Comparison of ENCODE assay signal across 36 cellular contexts in genomic region chr2:19139386-19139785, GRCh38.
"Had no signal": no experiment of that assay in that cellular context is flagged by ENCODE, and none has a peak within 500 bp of the region (broad histone marks: within the 10 kb centered on the region; RNA-seq: fewer than 3 reads in every experiment).

No MANE protein-coding gene starts in this region.

- H3K4me3 Mint-ChIP-seq: activated B cell treated with CpG ODN at 0.5 μM for 24 hours; activated CD4-positive, alpha-beta memory T cell treated with anti-CD3 and anti-CD28 coated beads for 36 hours; activated CD4-positive, alpha-beta T cell treated with anti-CD3 and anti-CD28 coated beads, Interleukin-2, amount 10 ng/mL, durations not matched to agents 24 days and 14 days; activated CD8-positive, alpha-beta T cell treated with anti-CD3 and anti-CD28 coated beads for 36 hours; activated naive CD4-positive, alpha-beta T cell treated with anti-CD3 and anti-CD28 coated beads for 36 hours; activated naive CD8-positive, alpha-beta T cell treated with anti-CD3 and anti-CD28 coated beads for 36 hours; activated T-cell treated with anti-CD3 and anti-CD28 coated beads, Interleukin-2, amount 50 U/mL, for 4 hours; activated T-cell treated with anti-CD3 and anti-CD28 coated beads, Interleukin-2, amount 50 U/mL, for 72 hours; activated T-helper 1 cell treated with anti-CD3 and anti-CD28 coated beads, Interleukin-12 subunit alpha, Interleukin-12 subunit beta, Interleukin-2, Interleukin-4 antibody, amounts not matched to agents 30 ng/mL and 10 ng/mL and 1 ng/mL, durations not matched to agents 14 hours and 24 hours and 36 hours; activated T-helper 17 cell treated with anti-CD3 and anti-CD28 coated beads, Interleukin-2, amount 50 U/mL, for 72 hours; T-helper 1 cell treated with Interleukin-12 subunit alpha and Interleukin-12 subunit beta and Interleukin-4 antibody, amounts not matched to agents 30 μg/mL and 1 μg/mL, for 36 hours; T-helper 2 cell treated with Interferon-gamma antibody and Interleukin-4, amounts not matched to agents 5 μg/mL and 100 μg/mL, for 36 hours had no signal

- H3K27me3 Mint-ChIP-seq: activated B cell treated with CpG ODN at 0.5 μM for 24 hours; activated CD4-positive, alpha-beta memory T cell treated with anti-CD3 and anti-CD28 coated beads for 36 hours; activated CD4-positive, alpha-beta T cell treated with anti-CD3 and anti-CD28 coated beads, Interleukin-2, amount 10 ng/mL, durations not matched to agents 24 days and 14 days; activated naive CD8-positive, alpha-beta T cell treated with anti-CD3 and anti-CD28 coated beads for 36 hours; activated T-helper 17 cell treated with anti-CD3 and anti-CD28 coated beads, Interleukin-2, amount 50 U/mL, for 72 hours had no signal

- H3K36me3 ChIP-seq: adrenal gland, brain microvascular endothelial cell, breast epithelium had no signal

- H3K27ac ChIP-seq: adrenal gland, body of pancreas, brain microvascular endothelial cell, breast epithelium, VCaP had no signal

- H3K4me1 Mint-ChIP-seq: activated B cell treated with CpG ODN at 0.5 μM for 24 hours; activated CD4-positive, alpha-beta T cell treated with anti-CD3 and anti-CD28 coated beads, Interleukin-2, amount 10 ng/mL, durations not matched to agents 24 days and 14 days; activated naive CD8-positive, alpha-beta T cell treated with anti-CD3 and anti-CD28 coated beads for 36 hours; activated T-helper 17 cell treated with anti-CD3 and anti-CD28 coated beads, Interleukin-2, amount 50 U/mL, for 72 hours had no signal

- H3K9me3 ChIP-seq: adrenal gland, body of pancreas, breast epithelium had no signal

- H3K36me3 Mint-ChIP-seq: activated CD4-positive, alpha-beta memory T cell treated with anti-CD3 and anti-CD28 coated beads for 36 hours; activated naive CD4-positive, alpha-beta T cell treated with anti-CD3 and anti-CD28 coated beads, Interleukin-2, amount 50 U/mL, for 72 hours; activated naive CD8-positive, alpha-beta T cell treated with anti-CD3 and anti-CD28 coated beads for 36 hours had no signal

- H3K27me3 ChIP-seq: adrenal gland, body of pancreas, brain microvascular endothelial cell, breast epithelium had no signal

- H3K27ac Mint-ChIP-seq: activated B cell treated with CpG ODN at 0.5 μM for 24 hours; activated CD4-positive, alpha-beta memory T cell treated with anti-CD3 and anti-CD28 coated beads for 36 hours; activated CD4-positive, alpha-beta T cell treated with anti-CD3 and anti-CD28 coated beads, Interleukin-2, amount 10 ng/mL, durations not matched to agents 24 days and 14 days; activated CD8-positive, alpha-beta T cell treated with anti-CD3 and anti-CD28 coated beads for 36 hours; activated naive CD4-positive, alpha-beta T cell treated with anti-CD3 and anti-CD28 coated beads for 36 hours; activated naive CD4-positive, alpha-beta T cell treated with anti-CD3 and anti-CD28 coated beads, Interleukin-2, amount 50 U/mL, for 72 hours; activated naive CD8-positive, alpha-beta T cell treated with anti-CD3 and anti-CD28 coated beads for 36 hours; activated T-cell treated with anti-CD3 and anti-CD28 coated beads, Interleukin-2, amount 50 U/mL, for 72 hours; activated T-helper 1 cell treated with anti-CD3 and anti-CD28 coated beads, Interleukin-12 subunit alpha, Interleukin-12 subunit beta, Interleukin-2, Interleukin-4 antibody, amounts not matched to agents 30 ng/mL and 10 ng/mL and 1 ng/mL, durations not matched to agents 14 hours and 24 hours and 36 hours; activated T-helper 17 cell treated with anti-CD3 and anti-CD28 coated beads, Interleukin-2, amount 50 U/mL, for 72 hours; T-helper 1 cell treated with Interleukin-12 subunit alpha and Interleukin-12 subunit beta and Interleukin-4 antibody, amounts not matched to agents 30 μg/mL and 1 μg/mL, for 36 hours; T-helper 2 cell treated with Interferon-gamma antibody and Interleukin-4, amounts not matched to agents 5 μg/mL and 100 μg/mL, for 36 hours had no signal

- DNase-seq: activated B cell treated with CpG ODN at 0.5 μM for 24 hours; activated CD4-positive, alpha-beta memory T cell treated with anti-CD3 and anti-CD28 coated beads for 36 hours; activated CD4-positive, alpha-beta T cell treated with anti-CD3 and anti-CD28 coated beads for 4 hours; activated CD4-positive, alpha-beta T cell treated with anti-CD3 and anti-CD28 coated beads, Interleukin-2, amount 10 ng/mL, durations not matched to agents 24 days and 14 days; activated CD4-positive, alpha-beta T cell treated with anti-CD3 and anti-CD28 coated beads, Interleukin-2, amount 50 U/mL, for 1 hour; activated CD4-positive, alpha-beta T cell treated with anti-CD3 and anti-CD28 coated beads, Interleukin-2, amount 50 U/mL, for 4 hours; activated CD4-positive, CD25-positive, alpha-beta regulatory T cell treated with anti-CD3 and anti-CD28 coated beads, Interleukin-2, amount 50 U/mL, for 72 hours; activated CD8-positive, alpha-beta memory T cell treated with anti-CD3 and anti-CD28 coated beads, Interleukin-2, amount 50 U/mL, for 4 hours; activated CD8-positive, alpha-beta T cell treated with anti-CD3 and anti-CD28 coated beads for 36 hours; activated effector memory CD4-positive, alpha-beta T cell treated with anti-CD3 and anti-CD28 coated beads, Interleukin-2, amount 50 U/mL, for 16 hours; activated gamma-delta T cell treated with Interleukin-2 at 50 U/mL for 16 hours; activated naive CD4-positive, alpha-beta T cell; activated naive CD4-positive, alpha-beta T cell treated with anti-CD3 and anti-CD28 coated beads for 36 hours; activated naive CD4-positive, alpha-beta T cell treated with anti-CD3 and anti-CD28 coated beads, Interleukin-2, amount 50 U/mL, for 16 hours; activated naive CD8-positive, alpha-beta T cell treated with anti-CD3 and anti-CD28 coated beads for 36 hours; activated T-cell treated with anti-CD3 and anti-CD28 coated beads for 4 hours; activated T-cell treated with anti-CD3 and anti-CD28 coated beads, Interleukin-2, amount 50 U/mL, for 1 hour; activated T-cell treated with anti-CD3 and anti-CD28 coated beads, Interleukin-2, amount 50 U/mL, for 4 hours; activated T-cell treated with anti-CD3 and anti-CD28 coated beads, Interleukin-2, amount 50 U/mL, for 72 hours; adrenal gland; amniotic stem cell; aorta; body of pancreas; brain microvascular endothelial cell; central memory CD4-positive, alpha-beta T cell; T-helper 2 cell; T-helper 9 cell had no signal

- ATAC-seq: activated CD8-positive, alpha-beta T cell treated with anti-CD3 and anti-CD28 coated beads for 36 hours; activated naive CD4-positive, alpha-beta T cell treated with anti-CD3 and anti-CD28 coated beads, Interleukin-2, amount 50 U/mL, for 72 hours; activated T-cell treated with anti-CD3 and anti-CD28 coated beads, Interleukin-2, amount 50 U/mL, for 4 hours; activated T-cell treated with anti-CD3 and anti-CD28 coated beads, Interleukin-2, amount 50 U/mL, for 72 hours; activated T-helper 17 cell treated with anti-CD3 and anti-CD28 coated beads, Interleukin-2, amount 50 U/mL, for 72 hours; body of pancreas had no signal

- H3K9me3 Mint-ChIP-seq: activated B cell treated with CpG ODN at 0.5 μM for 24 hours; activated CD4-positive, alpha-beta memory T cell treated with anti-CD3 and anti-CD28 coated beads for 36 hours; activated CD4-positive, alpha-beta T cell treated with anti-CD3 and anti-CD28 coated beads, Interleukin-2, amount 10 ng/mL, durations not matched to agents 24 days and 14 days; activated CD8-positive, alpha-beta T cell treated with anti-CD3 and anti-CD28 coated beads for 36 hours; activated naive CD4-positive, alpha-beta T cell treated with anti-CD3 and anti-CD28 coated beads for 36 hours; activated naive CD4-positive, alpha-beta T cell treated with anti-CD3 and anti-CD28 coated beads, Interleukin-2, amount 50 U/mL, for 72 hours; activated naive CD8-positive, alpha-beta T cell treated with anti-CD3 and anti-CD28 coated beads for 36 hours; activated T-cell treated with anti-CD3 and anti-CD28 coated beads, Interleukin-2, amount 50 U/mL, for 4 hours; activated T-cell treated with anti-CD3 and anti-CD28 coated beads, Interleukin-2, amount 50 U/mL, for 72 hours; activated T-helper 1 cell treated with anti-CD3 and anti-CD28 coated beads, Interleukin-12 subunit alpha, Interleukin-12 subunit beta, Interleukin-2, Interleukin-4 antibody, amounts not matched to agents 30 ng/mL and 10 ng/mL and 1 ng/mL, durations not matched to agents 14 hours and 24 hours and 36 hours; activated T-helper 17 cell treated with anti-CD3 and anti-CD28 coated beads, Interleukin-2, amount 50 U/mL, for 72 hours; T-helper 1 cell treated with Interleukin-12 subunit alpha and Interleukin-12 subunit beta and Interleukin-4 antibody, amounts not matched to agents 30 μg/mL and 1 μg/mL, for 36 hours; T-helper 2 cell treated with Interferon-gamma antibody and Interleukin-4, amounts not matched to agents 5 μg/mL and 100 μg/mL, for 36 hours had no signal

- FAIRE-seq: astrocyte, TTC549 had no signal

- H3K4me3 ChIP-seq: adrenal gland, body of pancreas, breast epithelium had no signal

- H3K4me1 ChIP-seq: adrenal gland, breast epithelium had no signal
